In genomic region chr9:138023394-138024124, GRCh38 we compare ENCODE assay signal across 12 cellular contexts.
DNase-seq lines count a peak whose midpoint lies in the region; ATAC-seq and TF ChIP-seq lines count a peak whose summit lies in the region.
"Had no signal": no experiment of that assay in that cellular context is flagged by ENCODE, and none has a peak within 500 bp of the region (broad histone marks: within the 10 kb centered on the region; RNA-seq: fewer than 3 reads in every experiment).

No MANE protein-coding gene starts in this region.

- H3K4me1 ChIP-seq in HUES48 (ENCODE audit: control insufficient read depth, insufficient read depth, low read length) (no peaks in the 10 kb centered on the region), endodermal cell (ENCODE audit: control insufficient read depth, insufficient read depth, low read length) (no peaks in the 10 kb centered on the region)
- H3K4me1 ChIP-seq: SJCRH30 had no signal

- H3K4me3 ChIP-seq in HUES48 (ENCODE audit: low read depth, low read length) (peak overlapping the region; percentile 63), endodermal cell (ENCODE audit: low read length) (peak overlapping the region; percentile 49)
- H3K4me3 ChIP-seq: SJCRH30 had no signal

- ATAC-seq in GM18909 (IDR thresholded peaks at IDR 0.05; ENCODE audit: poor library complexity, unreplicated experiment) (no peak), HG03095 (IDR thresholded peaks at IDR 0.05; ENCODE audit: unreplicated experiment) (no peak)

- 20 to 54% methylated on average over 73 to 84 of the region's 84 CpGs for WGBS in endodermal cell (ENCODE audit: insufficient coverage in 1 of 2, insufficient read length in 1 of 2), 2 experiments

- DNase-seq in D341Med (ENCODE audit: low spot score) (peak; percentile 33), endodermal cell (peak; percentile 75), osteocyte (ENCODE audit: extremely low spot score, unreplicated experiment) (peak; percentile 83), NCI-H510A (lab: John Stamatoyannopoulos, UW) (no peak), midbrain (lab: John Stamatoyannopoulos, UW) (no peak)
- DNase-seq: activated CD4-positive, CD25-positive, alpha-beta regulatory T cell treated with anti-CD3 and anti-CD28 coated beads, Interleukin-2, amount 50 U/mL, for 72 hours; NCI-H446 treated with DMSO at 0.1 percent for 48 hours; SJCRH30 had no signal

- H3K36me3 Mint-ChIP-seq in endodermal cell (ENCODE audit: low read depth) (peaks cover 27% of the 10 kb centered on the region), osteocyte (ENCODE audit: unreplicated experiment) (no peaks in the 10 kb centered on the region)

- H3K36me3 ChIP-seq in HUES48 (ENCODE audit: control insufficient read depth, insufficient read depth, low read length) (peaks cover 11% of the 10 kb centered on the region; the same call in 1 of the 2 replicates), endodermal cell (ENCODE audit: control insufficient read depth, insufficient read depth, low read length) (no peaks in the 10 kb centered on the region)
- H3K36me3 ChIP-seq: SJCRH30 had no signal

- H3K9ac ChIP-seq in HUES48 (ENCODE audit: low read depth, low read length) (no peak overlapping the region), endodermal cell (ENCODE audit: extremely low read depth, low read length, poor library complexity, severe bottlenecking) (no peak overlapping the region)

- peaks cover 2% of the 10 kb centered on the region for H3K9me3 Mint-ChIP-seq in endodermal cell
- no peaks in the 10 kb centered on the region for H3K9me3 Mint-ChIP-seq in osteocyte (ENCODE audit: unreplicated experiment)
- H3K9me3 Mint-ChIP-seq: activated T-helper 2 cell treated with anti-CD3 and anti-CD28 coated beads, Interferon-gamma antibody, Interleukin-2, Interleukin-4, amounts not matched to agents 10 μg/mL and 5 μg/mL and 100 μg/mL, durations not matched to agents 14 hours and 24 hours and 36 hours had no signal

- H3K27ac ChIP-seq in HUES48 (ENCODE audit: low read depth, low read length) (no peak overlapping the region), endodermal cell (ENCODE audit: low read depth, low read length) (no peak overlapping the region)
- H3K27ac ChIP-seq: SJCRH30 had no signal

- no peak overlapping the region for H3K27ac Mint-ChIP-seq in endodermal cell
- no peak overlapping the region for H3K27ac Mint-ChIP-seq in osteocyte (ENCODE audit: unreplicated experiment)
- H3K27ac Mint-ChIP-seq: activated T-helper 2 cell treated with anti-CD3 and anti-CD28 coated beads, Interferon-gamma antibody, Interleukin-2, Interleukin-4, amounts not matched to agents 10 μg/mL and 5 μg/mL and 100 μg/mL, durations not matched to agents 14 hours and 24 hours and 36 hours had no signal

- H3K4me3 Mint-ChIP-seq in endodermal cell (peak overlapping the region; percentile 71), osteocyte (ENCODE audit: unreplicated experiment) (no peak overlapping the region)

- H3K27me3 Mint-ChIP-seq in endodermal cell (ENCODE audit: insufficient read depth) (peaks cover 10% of the 10 kb centered on the region), osteocyte (ENCODE audit: unreplicated experiment) (peaks cover 28% of the 10 kb centered on the region)

- H3K9me3 ChIP-seq in HUES48 (ENCODE audit: control insufficient read depth, insufficient read depth, low read length) (peaks cover 2% of the 10 kb centered on the region; the same call in 1 of the 2 replicates), endodermal cell (ENCODE audit: control insufficient read depth, low read length) (peaks cover 37% of the 10 kb centered on the region)
- H3K9me3 ChIP-seq: SJCRH30 had no signal

- H3K27me3 ChIP-seq in HUES48 (ENCODE audit: control insufficient read depth, insufficient read depth, low read length) = peaks cover 14% of the 10 kb centered on the region
- H3K27me3 ChIP-seq in endodermal cell (ENCODE audit: control insufficient read depth, insufficient read depth, low read length, poor library complexity, severe bottlenecking) = no peaks in the 10 kb centered on the region
- H3K27me3 ChIP-seq: SJCRH30 had no signal

- H3K4me1 Mint-ChIP-seq in endodermal cell (peaks cover 7% of the 10 kb centered on the region), osteocyte (ENCODE audit: unreplicated experiment) (no peaks in the 10 kb centered on the region)

- no peak for TF ChIP-seq CTCF in endodermal cell (conservative IDR thresholded peaks at IDR 0.05)
- no peak for TF ChIP-seq CTCF in osteocyte (IDR thresholded peaks at IDR 0.05)

Comparison
In these comparisons a context has a peak if more than half of its experiments do, and no peak if none do; other contexts are left out.
1. DNase-seq: peak in D341Med (single experiment), endodermal cell (single experiment) and osteocyte (single experiment); none in NCI-H510A (single experiment) and midbrain (single experiment).